In genomic region chr17:49677933-49678847, GRCh38 we compare ENCODE assay signal across 1 cellular context.
TF ChIP-seq lines count a peak whose summit lies in the region.

Gene SPOP, minus strand, starts transcription at chr17:49678097. Its CDS starts 55,287 bp downstream, at chr17:49622810.

TF ChIP-seq in HEK293, 187 proteins besides CTCF, POLR2A, EP300 and RAD21 (continued from another document):
- peak; percentile 62; the same call in 1 of the 2 replicates for TF ChIP-seq ZSCAN30 (tag by site-specific recombination; IDR thresholded peaks at IDR 0.05)
- TF ChIP-seq ZNF670 (tag by site-specific recombination; IDR thresholded peaks at IDR 0.05; ENCODE audit: low read depth), result no peak
- peak; percentile 98 for TF ChIP-seq SETDB1 (IDR thresholded peaks at IDR 0.05; ENCODE audit: insufficient read length, low read length)
- TF ChIP-seq SP7 (tag by site-specific recombination; IDR thresholded peaks at IDR 0.05), result peak; percentile 95
- no peak for TF ChIP-seq ZNF292 (tag by site-specific recombination; IDR thresholded peaks at IDR 0.05; ENCODE audit: borderline replicate concordance, low read depth)
- peak; percentile 89 for TF ChIP-seq ZSCAN4 (tag by site-specific recombination; IDR thresholded peaks at IDR 0.05)
- 0 out of 2 replicates have a peak, but pooled peaks have one; percentile 16 for TF ChIP-seq ZNF449 (tag by site-specific recombination; IDR thresholded peaks at IDR 0.05)
- TF ChIP-seq ZNF843 (tag by site-specific recombination; IDR thresholded peaks at IDR 0.05), result peak; percentile 86
- TF ChIP-seq ZBTB49 (tag by site-specific recombination; IDR thresholded peaks at IDR 0.05; ENCODE audit: low read depth), result no peak
- TF ChIP-seq TRIM28 (IDR thresholded peaks at IDR 0.05; ENCODE audit: borderline replicate concordance, low read length), result peak; percentile 36; the same call in 1 of the 2 replicates
- peak; percentile 59; the same call in 1 of the 2 replicates for TF ChIP-seq ZNF76 (tag by site-specific recombination; IDR thresholded peaks at IDR 0.05; ENCODE audit: borderline replicate concordance, low read depth)
- TF ChIP-seq ZNF585B (tag by site-specific recombination; IDR thresholded peaks at IDR 0.05), result no peak
- peak; percentile 98 for TF ChIP-seq KLF8 (tag by site-specific recombination; IDR thresholded peaks at IDR 0.05)
- no peak for TF ChIP-seq ZNF549 (tag by site-specific recombination; IDR thresholded peaks at IDR 0.05)
- peak; percentile 85 for TF ChIP-seq ZFP69B (tag by site-specific recombination; IDR thresholded peaks at IDR 0.05)
- TF ChIP-seq ZNF175 (tag by site-specific recombination; IDR thresholded peaks at IDR 0.05), result no peak
- no peak for TF ChIP-seq PRDM1 (tag by site-specific recombination; IDR thresholded peaks at IDR 0.05)
- TF ChIP-seq ZNF133 (tag by site-specific recombination; IDR thresholded peaks at IDR 0.05), result no peak
- peak; percentile 9; the same call in 1 of the 2 replicates for TF ChIP-seq ZNF580 (tag by site-specific recombination; IDR thresholded peaks at IDR 0.05)
- TF ChIP-seq ZNF621 (tag by site-specific recombination; IDR thresholded peaks at IDR 0.05), result no peak
- peak; percentile 53 for TF ChIP-seq INSM2 (tag by site-specific recombination; IDR thresholded peaks at IDR 0.05)
- peak; percentile 77; the same call in 1 of the 2 replicates for TF ChIP-seq ZNF24 (tag by site-specific recombination; IDR thresholded peaks at IDR 0.05)
- TF ChIP-seq ZNF639 (tag by site-specific recombination; IDR thresholded peaks at IDR 0.05), result peak; percentile 96
- peak; percentile 84 for TF ChIP-seq ZNF561 (tag by site-specific recombination; IDR thresholded peaks at IDR 0.05; ENCODE audit: borderline replicate concordance)
- peak; percentile 76; the same call in 1 of the 2 replicates for TF ChIP-seq ZSCAN23 (tag by site-specific recombination; IDR thresholded peaks at IDR 0.05)
- no peak for TF ChIP-seq ZNF529 (tag by site-specific recombination; IDR thresholded peaks at IDR 0.05; ENCODE audit: insufficient replicate concordance)
- TF ChIP-seq ZNF785 (tag by site-specific recombination; IDR thresholded peaks at IDR 0.05), result 0 out of 2 replicates have a peak, but pooled peaks have one; percentile 72
- peak; percentile 9; the same call in 1 of the 2 replicates for TF ChIP-seq EGR2 (tag by site-specific recombination; IDR thresholded peaks at IDR 0.05; ENCODE audit: low read depth)
TF ChIP-seq in HEK293: peak in this region for 77.
